Comparison of ENCODE assay signal across 8 cellular contexts in genomic region chr6:73586416-73586974, GRCh38.
DNase-seq lines count a peak whose midpoint lies in the region; ATAC-seq and TF ChIP-seq lines count a peak whose summit lies in the region.

No MANE protein-coding gene starts in this region.

- peak overlapping the region; percentile 68 for H2AFZ ChIP-seq in neuronal stem cell (ENCODE audit: low read length)

- H3K14ac ChIP-seq in neuronal stem cell (ENCODE audit: low read length) = no peak overlapping the region

- POLR2A ChIA-PET in RWPE1 (lab: Yijun Ruan, JAX; ENCODE audit: low non-redundant PET) = no interaction called here

- H3K27ac ChIP-seq in RWPE1 (peak overlapping the region; percentile 78), neuronal stem cell (replicated peaks; ENCODE audit: low read length) (no peak overlapping the region)

- H3K79me1 ChIP-seq in neuronal stem cell (ENCODE audit: low read depth, low read length) = no peaks in the 10 kb centered on the region

- ATAC-seq in GM21619 (IDR thresholded peaks at IDR 0.05; ENCODE audit: unreplicated experiment) = peak; percentile 12

- H4K8ac ChIP-seq in neuronal stem cell (ENCODE audit: low read depth, low read length) = no peak overlapping the region

- TF ChIP-seq CTCF in RWPE1 (conservative IDR thresholded peaks at IDR 0.05; ENCODE audit: low read depth) (no peak), glutamatergic neuron (IDR thresholded peaks at IDR 0.05; ENCODE audit: partially characterized antibody, unreplicated experiment) (no peak)

- no peaks in the 10 kb centered on the region for H3K27me3 Mint-ChIP-seq in glutamatergic neuron (ENCODE audit: unreplicated experiment)

- H3K36me3 Mint-ChIP-seq in glutamatergic neuron (ENCODE audit: unreplicated experiment) = no peaks in the 10 kb centered on the region

- H3K23ac ChIP-seq in neuronal stem cell (ENCODE audit: low read depth, low read length, poor library complexity) = no peak overlapping the region

- no peak overlapping the region for H3K9ac ChIP-seq in neuronal stem cell (ENCODE audit: low read depth, low read length, poor library complexity)

- no peak overlapping the region for H3K4me2 ChIP-seq in neuronal stem cell (ENCODE audit: insufficient read depth, low read length, poor library complexity, severe bottlenecking)

- H3K9me3 Mint-ChIP-seq in glutamatergic neuron (ENCODE audit: unreplicated experiment) = no peaks in the 10 kb centered on the region

- H3K27ac Mint-ChIP-seq in glutamatergic neuron (ENCODE audit: unreplicated experiment) = no peak overlapping the region

- no peak overlapping the region for H2BK12ac ChIP-seq in neuronal stem cell (ENCODE audit: low read length)

- no peak overlapping the region for H2BK5ac ChIP-seq in neuronal stem cell (ENCODE audit: low read length)

- no peaks in the 10 kb centered on the region for H3K27me3 ChIP-seq in neuronal stem cell (ENCODE audit: control insufficient read depth in 3 of 3, insufficient read depth in 3 of 3, low read depth in 1 of 3, low read length in 3 of 3)

- no peak overlapping the region for H3K4ac ChIP-seq in neuronal stem cell (ENCODE audit: low read length)

- H3K9me3 ChIP-seq in neuronal stem cell (replicated peaks in 1 of 2; ENCODE audit: control insufficient read depth in 2 of 2, insufficient read depth in 1 of 2, low read depth in 1 of 2, low read length in 2 of 2) = no peaks in the 10 kb centered on the region

- H3K4me3 Mint-ChIP-seq in glutamatergic neuron (ENCODE audit: unreplicated experiment) = no peak overlapping the region

- WGBS in neuronal stem cell (ENCODE audit: extremely low coverage in 2 of 2, insufficient read length in 2 of 2, insufficient replicate concordance in 1 of 2), 2 donors = no CpG with 5 or more reads among the region's 6 CpGs

- no peak overlapping the region for H2BK15ac ChIP-seq in neuronal stem cell (ENCODE audit: low read length)

- no peak overlapping the region for H2AK5ac ChIP-seq in neuronal stem cell (ENCODE audit: low read depth, low read length)

- no peak overlapping the region for H3K18ac ChIP-seq in neuronal stem cell (ENCODE audit: low read length)

- peak; percentile 30 to 48 for DNase-seq in AML-193 (lab: John Stamatoyannopoulos, UW)
- DNase-seq in RWPE1 (ENCODE audit: low spot score) = no peak
- DNase-seq in erythroblast (lab: John Stamatoyannopoulos, UW) = peak; percentile 52 to 59
- no peak for DNase-seq in neuronal stem cell (ENCODE audit: low spot score)
- no peak for DNase-seq in middle frontal gyrus (ENCODE audit: extremely low spot score, low spot score)
- DNase-seq in glutamatergic neuron = no peak
- no peak for DNase-seq in NCI-H748 (lab: John Stamatoyannopoulos, UW; ENCODE audit: unreplicated experiment)

- CTCF ChIA-PET in RWPE1 (lab: Yijun Ruan, JAX) = interaction anchor here (0.8 kb wide), 1 partner anchor 9 kb away, joined by 3 read pairs; no protein-coding TSS in a partner anchor

- peak overlapping the region in 1 of 2 donors; percentile 28 for H3K4me3 ChIP-seq in neuronal stem cell (ENCODE audit: low read length in 2 of 2)

- H3K4me1 Mint-ChIP-seq in glutamatergic neuron (ENCODE audit: low read depth, unreplicated experiment) = no peaks in the 10 kb centered on the region

- H4K91ac ChIP-seq in neuronal stem cell (ENCODE audit: low read depth, low read length, poor library complexity) = no peak overlapping the region

- H2BK120ac ChIP-seq in neuronal stem cell (ENCODE audit: low read depth, low read length) = no peak overlapping the region

- TF ChIP-seq POLR2A in erythroblast (IDR thresholded peaks at IDR 0.05; ENCODE audit: low read length) = no peak

- H3K4me1 ChIP-seq in neuronal stem cell (ENCODE audit: control insufficient read depth in 2 of 2, insufficient read depth in 1 of 2, low read depth in 1 of 2, low read length in 2 of 2) = peaks cover 0 to 8% of the 10 kb centered on the region in 2 donors

- no peaks in the 10 kb centered on the region for H3K36me3 ChIP-seq in neuronal stem cell (replicated peaks in 1 of 2; ENCODE audit: control insufficient read depth in 2 of 2, insufficient read depth in 2 of 2, low read length in 2 of 2)

Comparison
In these comparisons a context has a peak if more than half of its experiments do, and no peak if none do; other contexts are left out.
1. DNase-seq: peak in AML-193 (2 of 2) and erythroblast (2 of 2); none in RWPE1 (single experiment), neuronal stem cell (single experiment), middle frontal gyrus (single experiment), glutamatergic neuron (single experiment) and NCI-H748 (single experiment).